Comparison of ENCODE assay signal across 1 cellular context in the genomic region with DNA sequence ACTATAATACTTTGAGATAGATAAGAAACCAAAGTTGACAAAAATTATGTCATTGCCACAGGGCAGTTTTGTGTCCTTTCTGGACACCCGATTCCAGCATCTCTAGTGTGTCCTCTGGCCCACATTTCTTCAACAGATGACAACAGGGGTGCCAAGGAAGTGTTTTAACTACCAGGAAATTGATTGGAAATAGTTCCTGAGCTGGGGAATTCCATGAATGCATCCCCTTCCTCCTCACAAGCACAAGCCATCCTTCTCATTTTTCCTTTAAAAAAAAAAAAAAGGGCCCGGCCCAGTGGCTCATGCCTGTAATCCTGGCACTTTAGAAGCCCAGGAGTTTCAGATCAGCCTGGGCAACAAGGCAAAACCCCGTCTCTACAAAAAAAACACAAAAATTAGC.
TF ChIP-seq lines count a peak whose summit lies in the region.

No MANE protein-coding gene starts in this region.

TF ChIP-seq in GM23338, 12 proteins besides CTCF, POLR2A, EP300 and RAD21 (continued from another document):
- TF ChIP-seq, protein P1, sequence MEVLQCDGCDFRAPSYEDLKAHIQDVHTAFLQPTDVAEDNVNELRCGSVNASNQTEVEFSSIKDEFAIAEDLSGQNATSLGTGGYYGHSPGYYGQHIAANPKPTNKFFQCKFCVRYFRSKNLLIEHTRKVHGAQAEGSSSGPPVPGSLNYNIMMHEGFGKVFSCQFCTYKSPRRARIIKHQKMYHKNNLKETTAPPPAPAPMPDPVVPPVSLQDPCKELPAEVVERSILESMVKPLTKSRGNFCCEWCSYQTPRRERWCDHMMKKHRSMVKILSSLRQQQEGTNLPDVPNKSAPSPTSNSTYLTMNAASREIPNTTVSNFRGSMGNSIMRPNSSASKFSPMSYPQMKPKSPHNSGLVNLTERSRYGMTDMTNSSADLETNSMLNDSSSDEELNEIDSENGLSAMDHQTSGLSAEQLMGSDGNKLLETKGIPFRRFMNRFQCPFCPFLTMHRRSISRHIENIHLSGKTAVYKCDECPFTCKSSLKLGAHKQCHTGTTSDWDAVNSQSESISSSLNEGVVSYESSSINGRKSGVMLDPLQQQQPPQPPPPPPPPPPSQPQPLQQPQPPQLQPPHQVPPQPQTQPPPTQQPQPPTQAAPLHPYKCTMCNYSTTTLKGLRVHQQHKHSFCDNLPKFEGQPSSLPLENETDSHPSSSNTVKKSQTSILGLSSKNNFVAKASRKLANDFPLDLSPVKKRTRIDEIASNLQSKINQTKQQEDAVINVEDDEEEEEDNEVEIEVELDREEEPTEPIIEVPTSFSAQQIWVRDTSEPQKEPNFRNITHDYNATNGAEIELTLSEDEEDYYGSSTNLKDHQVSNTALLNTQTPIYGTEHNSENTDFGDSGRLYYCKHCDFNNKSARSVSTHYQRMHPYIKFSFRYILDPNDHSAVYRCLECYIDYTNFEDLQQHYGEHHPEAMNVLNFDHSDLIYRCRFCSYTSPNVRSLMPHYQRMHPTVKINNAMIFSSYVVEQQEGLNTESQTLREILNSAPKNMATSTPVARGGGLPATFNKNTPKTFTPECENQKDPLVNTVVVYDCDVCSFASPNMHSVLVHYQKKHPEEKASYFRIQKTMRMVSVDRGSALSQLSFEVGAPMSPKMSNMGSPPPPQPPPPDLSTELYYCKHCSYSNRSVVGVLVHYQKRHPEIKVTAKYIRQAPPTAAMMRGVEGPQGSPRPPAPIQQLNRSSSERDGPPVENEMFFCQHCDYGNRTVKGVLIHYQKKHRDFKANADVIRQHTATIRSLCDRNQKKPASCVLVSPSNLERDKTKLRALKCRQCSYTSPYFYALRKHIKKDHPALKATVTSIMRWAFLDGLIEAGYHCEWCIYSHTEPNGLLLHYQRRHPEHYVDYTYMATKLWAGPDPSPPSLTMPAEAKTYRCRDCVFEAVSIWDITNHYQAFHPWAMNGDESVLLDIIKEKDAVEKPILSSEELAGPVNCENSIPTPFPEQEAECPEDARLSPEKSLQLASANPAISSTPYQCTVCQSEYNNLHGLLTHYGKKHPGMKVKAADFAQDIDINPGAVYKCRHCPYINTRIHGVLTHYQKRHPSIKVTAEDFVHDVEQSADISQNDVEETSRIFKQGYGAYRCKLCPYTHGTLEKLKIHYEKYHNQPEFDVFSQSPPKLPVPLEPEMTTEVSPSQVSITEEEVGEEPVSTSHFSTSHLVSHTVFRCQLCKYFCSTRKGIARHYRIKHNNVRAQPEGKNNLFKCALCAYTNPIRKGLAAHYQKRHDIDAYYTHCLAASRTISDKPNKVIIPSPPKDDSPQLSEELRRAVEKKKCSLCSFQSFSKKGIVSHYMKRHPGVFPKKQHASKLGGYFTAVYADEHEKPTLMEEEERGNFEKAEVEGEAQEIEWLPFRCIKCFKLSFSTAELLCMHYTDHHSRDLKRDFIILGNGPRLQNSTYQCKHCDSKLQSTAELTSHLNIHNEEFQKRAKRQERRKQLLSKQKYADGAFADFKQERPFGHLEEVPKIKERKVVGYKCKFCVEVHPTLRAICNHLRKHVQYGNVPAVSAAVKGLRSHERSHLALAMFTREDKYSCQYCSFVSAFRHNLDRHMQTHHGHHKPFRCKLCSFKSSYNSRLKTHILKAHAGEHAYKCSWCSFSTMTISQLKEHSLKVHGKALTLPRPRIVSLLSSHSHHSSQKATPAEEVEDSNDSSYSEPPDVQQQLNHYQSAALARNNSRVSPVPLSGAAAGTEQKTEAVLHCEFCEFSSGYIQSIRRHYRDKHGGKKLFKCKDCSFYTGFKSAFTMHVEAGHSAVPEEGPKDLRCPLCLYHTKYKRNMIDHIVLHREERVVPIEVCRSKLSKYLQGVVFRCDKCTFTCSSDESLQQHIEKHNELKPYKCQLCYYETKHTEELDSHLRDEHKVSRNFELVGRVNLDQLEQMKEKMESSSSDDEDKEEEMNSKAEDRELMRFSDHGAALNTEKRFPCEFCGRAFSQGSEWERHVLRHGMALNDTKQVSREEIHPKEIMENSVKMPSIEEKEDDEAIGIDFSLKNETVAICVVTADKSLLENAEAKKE (CRISPR knock-in tag; IDR thresholded peaks at IDR 0.05): no peak
- TF ChIP-seq POLR2AphosphoS5 (IDR thresholded peaks at IDR 0.05; ENCODE audit: low read depth) (no peak), ZNF331 (CRISPR knock-in tag; IDR thresholded peaks at IDR 0.05; ENCODE audit: low read depth) (no peak), JUNB (IDR thresholded peaks at IDR 0.05; ENCODE audit: unreplicated experiment) (no peak), NANOG (IDR thresholded peaks at IDR 0.05; ENCODE audit: borderline replicate concordance) (no peak), EZH2 (IDR thresholded peaks at IDR 0.05; ENCODE audit: low read depth, unreplicated experiment) (no peak), ZNF114 (CRISPR knock-in tag; IDR thresholded peaks at IDR 0.05) (no peak)
- TF ChIP-seq, protein P2, sequence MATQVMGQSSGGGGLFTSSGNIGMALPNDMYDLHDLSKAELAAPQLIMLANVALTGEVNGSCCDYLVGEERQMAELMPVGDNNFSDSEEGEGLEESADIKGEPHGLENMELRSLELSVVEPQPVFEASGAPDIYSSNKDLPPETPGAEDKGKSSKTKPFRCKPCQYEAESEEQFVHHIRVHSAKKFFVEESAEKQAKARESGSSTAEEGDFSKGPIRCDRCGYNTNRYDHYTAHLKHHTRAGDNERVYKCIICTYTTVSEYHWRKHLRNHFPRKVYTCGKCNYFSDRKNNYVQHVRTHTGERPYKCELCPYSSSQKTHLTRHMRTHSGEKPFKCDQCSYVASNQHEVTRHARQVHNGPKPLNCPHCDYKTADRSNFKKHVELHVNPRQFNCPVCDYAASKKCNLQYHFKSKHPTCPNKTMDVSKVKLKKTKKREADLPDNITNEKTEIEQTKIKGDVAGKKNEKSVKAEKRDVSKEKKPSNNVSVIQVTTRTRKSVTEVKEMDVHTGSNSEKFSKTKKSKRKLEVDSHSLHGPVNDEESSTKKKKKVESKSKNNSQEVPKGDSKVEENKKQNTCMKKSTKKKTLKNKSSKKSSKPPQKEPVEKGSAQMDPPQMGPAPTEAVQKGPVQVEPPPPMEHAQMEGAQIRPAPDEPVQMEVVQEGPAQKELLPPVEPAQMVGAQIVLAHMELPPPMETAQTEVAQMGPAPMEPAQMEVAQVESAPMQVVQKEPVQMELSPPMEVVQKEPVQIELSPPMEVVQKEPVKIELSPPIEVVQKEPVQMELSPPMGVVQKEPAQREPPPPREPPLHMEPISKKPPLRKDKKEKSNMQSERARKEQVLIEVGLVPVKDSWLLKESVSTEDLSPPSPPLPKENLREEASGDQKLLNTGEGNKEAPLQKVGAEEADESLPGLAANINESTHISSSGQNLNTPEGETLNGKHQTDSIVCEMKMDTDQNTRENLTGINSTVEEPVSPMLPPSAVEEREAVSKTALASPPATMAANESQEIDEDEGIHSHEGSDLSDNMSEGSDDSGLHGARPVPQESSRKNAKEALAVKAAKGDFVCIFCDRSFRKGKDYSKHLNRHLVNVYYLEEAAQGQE (IDR thresholded peaks at IDR 0.05; ENCODE audit: unreplicated experiment): no peak
